In genomic region chr2:30360533-30360932, GRCh38 we compare ENCODE assay signal across 8 cellular contexts.
DNase-seq lines count a peak whose midpoint lies in the region; ATAC-seq and TF ChIP-seq lines count a peak whose summit lies in the region.
"Not testable (repeated sequence)": the region's sequence is repeated elsewhere in the genome, so short reads cannot be mapped to it uniquely, and the experiment has no call there.

No MANE protein-coding gene starts in this region.

- H2BK5ac ChIP-seq in IMR-90 (ENCODE audit: low read depth, low read length, poor library complexity, severe bottlenecking), result peak overlapping the region; percentile 94

- H4K20me1 ChIP-seq in IMR-90 (ENCODE audit: insufficient read depth, low read length), result not testable (repeated sequence)

- H3K9me3 ChIP-seq in IMR-90 (ENCODE audit: control insufficient read depth, insufficient read depth, low read length); heart right ventricle; stomach smooth muscle (ENCODE audit: control insufficient read depth in 2 of 2, low read length in 2 of 2); upper lobe of right lung: not testable (repeated sequence)

- peak overlapping the region; percentile 97 for H2BK120ac ChIP-seq in IMR-90 (ENCODE audit: low read depth, low read length)

- H2BK15ac ChIP-seq in IMR-90 (ENCODE audit: low read depth, low read length), result peak overlapping the region; percentile 92; the same call in 2 of the 3 replicates

- DNase-seq in IMR-90; activated T-cell treated with anti-CD3 and anti-CD28 coated beads, Interleukin-2, amount 50 U/mL, for 72 hours; effector memory CD8-positive, alpha-beta T cell; heart right ventricle; nephron progenitor cell; upper lobe of right lung: not testable (repeated sequence)
- peak; percentile 69 for DNase-seq in mesenteric fat pad (ENCODE audit: low spot score)

- peaks cover 35% of the 10 kb centered on the region for H3K4me1 Mint-ChIP-seq in activated T-cell treated with anti-CD3 and anti-CD28 coated beads, Interleukin-2, amount 50 U/mL, for 72 hours (ENCODE audit: low read depth)
- peaks cover 17 to 24% of the 10 kb centered on the region in 2 donors for H3K4me1 Mint-ChIP-seq in effector memory CD8-positive, alpha-beta T cell (ENCODE audit: low read depth in 2 of 2)
- peaks cover 19% of the 10 kb centered on the region for H3K4me1 Mint-ChIP-seq in nephron progenitor cell

- TF ChIP-seq CTCF in IMR-90 (conservative IDR thresholded peaks at IDR 0.05; ENCODE audit: low read depth, low read length); heart right ventricle (IDR thresholded peaks at IDR 0.05); nephron progenitor cell (IDR thresholded peaks at IDR 0.05); upper lobe of right lung (IDR thresholded peaks at IDR 0.05): not testable (repeated sequence)

- not testable (repeated sequence) for TF ChIP-seq POLR2A in IMR-90 (IDR thresholded peaks at IDR 0.05; ENCODE audit: low read depth, low read length)

- peak overlapping the region; percentile 95; the same call in 1 of the 2 replicates for H2BK20ac ChIP-seq in IMR-90 (ENCODE audit: low read depth, low read length)

- H2AK9ac ChIP-seq in IMR-90 (replicated peaks; ENCODE audit: low read depth, low read length, poor library complexity), result not testable (repeated sequence)

- not testable (repeated sequence) for H3K36me3 Mint-ChIP-seq in activated T-cell treated with anti-CD3 and anti-CD28 coated beads, Interleukin-2, amount 50 U/mL, for 72 hours (ENCODE audit: insufficient read depth in 2 of 2); effector memory CD8-positive, alpha-beta T cell (ENCODE audit: insufficient read depth); nephron progenitor cell (ENCODE audit: low read depth)

- H4K91ac ChIP-seq in IMR-90 (ENCODE audit: insufficient read depth, low read depth, low read length), result peak overlapping the region; percentile 59; the same call in 1 of the 2 replicates

- peak overlapping the region; percentile 84 for H3K4ac ChIP-seq in IMR-90 (ENCODE audit: low read depth, low read length)

- not testable (repeated sequence) for ATAC-seq in IMR-90 (ENCODE audit: low read depth); activated T-cell treated with anti-CD3 and anti-CD28 coated beads, Interleukin-2, amount 50 U/mL, for 72 hours (replicated peaks in 1 of 2); effector memory CD8-positive, alpha-beta T cell (replicated peaks); heart right ventricle; upper lobe of right lung

- H3K27me3 Mint-ChIP-seq in activated T-cell treated with anti-CD3 and anti-CD28 coated beads, Interleukin-2, amount 50 U/mL, for 72 hours (ENCODE audit: low read depth); effector memory CD8-positive, alpha-beta T cell: not testable (repeated sequence)
- peaks cover 16% of the 10 kb centered on the region for H3K27me3 Mint-ChIP-seq in nephron progenitor cell (ENCODE audit: low read depth, poor library complexity)

- not testable (repeated sequence) for H3K27ac ChIP-seq in IMR-90 (ENCODE audit: insufficient read depth, low read length)
- H3K27ac ChIP-seq in heart right ventricle, result peak overlapping the region; percentile 27 to 88 (median 78)
- peak overlapping the region; percentile 73 for H3K27ac ChIP-seq in stomach smooth muscle (ENCODE audit: low read length)
- H3K27ac ChIP-seq in upper lobe of right lung, result peak overlapping the region; percentile 43

- H2AK5ac ChIP-seq in IMR-90 (ENCODE audit: low read depth, low read length), result peak overlapping the region; percentile 95; the same call in 1 of the 2 replicates

- H3K79me1 ChIP-seq in IMR-90 (ENCODE audit: low read depth in 1 of 2, low read length in 2 of 2), result peaks cover 0 to 22% of the 10 kb centered on the region in 2 experiments; a peak in 3 of 4 replicates

- POLR2A ChIA-PET in IMR-90 (lab: Charles Lee; ENCODE audit: unreplicated experiment), result not testable (repeated sequence)

- not testable (repeated sequence) for H3K23ac ChIP-seq in IMR-90 (ENCODE audit: low read depth, low read length)

- H3K9me3 Mint-ChIP-seq in activated T-cell treated with anti-CD3 and anti-CD28 coated beads, Interleukin-2, amount 50 U/mL, for 72 hours; effector memory CD8-positive, alpha-beta T cell; nephron progenitor cell: not testable (repeated sequence)

- not testable (repeated sequence) for H3K4me3 Mint-ChIP-seq in activated T-cell treated with anti-CD3 and anti-CD28 coated beads, Interleukin-2, amount 50 U/mL, for 72 hours; effector memory CD8-positive, alpha-beta T cell; nephron progenitor cell

- not testable (repeated sequence) for H3K4me3 ChIP-seq in IMR-90 (ENCODE audit: insufficient read depth, low read depth, low read length); heart right ventricle; stomach smooth muscle (ENCODE audit: low read length in 2 of 2); upper lobe of right lung

- H4K8ac ChIP-seq in IMR-90 (ENCODE audit: low read depth in 2 of 2, low read length in 2 of 2), result peak overlapping the region in 1 of 2 experiments; percentile 81; a peak in 2 of 4 replicates

- H3K4me1 ChIP-seq in IMR-90 (ENCODE audit: control insufficient read depth, insufficient read depth, low read length), result peaks cover 33% of the 10 kb centered on the region
- H3K4me1 ChIP-seq in heart right ventricle, result peaks cover 18 to 65% (median 49%) of the 10 kb centered on the region in 9 donors
- peaks cover 47% of the 10 kb centered on the region for H3K4me1 ChIP-seq in stomach smooth muscle (ENCODE audit: control insufficient read depth, insufficient read depth, low read length)
- H3K4me1 ChIP-seq in upper lobe of right lung, result peaks cover 40% of the 10 kb centered on the region

- peak overlapping the region; percentile 20 for H3K27ac Mint-ChIP-seq in activated T-cell treated with anti-CD3 and anti-CD28 coated beads, Interleukin-2, amount 50 U/mL, for 72 hours
- peak overlapping the region; percentile 50 to 51 for H3K27ac Mint-ChIP-seq in effector memory CD8-positive, alpha-beta T cell
- H3K27ac Mint-ChIP-seq in nephron progenitor cell, result peak overlapping the region; percentile 22

- H3K36me3 ChIP-seq in IMR-90 (ENCODE audit: control insufficient read depth, insufficient read depth, low read length); heart right ventricle; stomach smooth muscle (ENCODE audit: control insufficient read depth in 2 of 2, insufficient read depth in 2 of 2, low read length in 2 of 2); upper lobe of right lung: not testable (repeated sequence)

- not testable (repeated sequence) for H3K14ac ChIP-seq in IMR-90 (replicated peaks; ENCODE audit: low read depth, low read length)

- H4K5ac ChIP-seq in IMR-90 (ENCODE audit: low read depth, low read length), result not testable (repeated sequence)

- TF ChIP-seq RAD21 in IMR-90 (IDR thresholded peaks at IDR 0.05; ENCODE audit: low read length), result not testable (repeated sequence)

- not testable (repeated sequence) for H3K56ac ChIP-seq in IMR-90 (ENCODE audit: extremely low read depth, insufficient read depth, low read length)

- 81% methylated on average over 4 of the region's 10 CpGs; no CpG with 5 or more reads in 1 of the 2 experiments for WGBS in IMR-90 (ENCODE audit: extremely low coverage in 2 of 2, insufficient read length in 1 of 2), 2 experiments
- WGBS in heart right ventricle, 2 donors, result 85 to 87% methylated on average over 10 of the region's 10 CpGs

- peaks cover 26% of the 10 kb centered on the region for H3K9me1 ChIP-seq in IMR-90 (ENCODE audit: insufficient read depth, low read length)

- H2AFZ ChIP-seq in IMR-90 (replicated peaks; ENCODE audit: low read length, poor library complexity), result not testable (repeated sequence)

- H3K9ac ChIP-seq in IMR-90 (ENCODE audit: low read depth, low read length); stomach smooth muscle (ENCODE audit: low read length in 2 of 2): not testable (repeated sequence)

- not testable (repeated sequence) for BruUV-seq in IMR-90 (replicated peaks; lab: Mats Ljungman, UMichigan)

- dilution Hi-C loops in IMR-90 (cut with HindIII; ENCODE audit: low sequenced_read_pairs, unreplicated experiment), result not testable (repeated sequence)

- in situ Hi-C loops in IMR-90 (cut with MboI; ENCODE audit: low sequenced_read_pairs), result not testable (repeated sequence)

- not testable (repeated sequence) for H3K27me3 ChIP-seq in IMR-90 (ENCODE audit: control insufficient read depth, insufficient read depth, low read length); heart right ventricle; stomach smooth muscle (ENCODE audit: control insufficient read depth in 1 of 2, insufficient read depth in 2 of 2, low read length in 2 of 2); upper lobe of right lung

- H3K18ac ChIP-seq in IMR-90 (ENCODE audit: low read depth, low read length), result not testable (repeated sequence)

- CTCF ChIA-PET in IMR-90 (lab: Yijun Ruan, JAX), result interaction anchor here (0.5 kb wide), 1 partner anchor 281 kb away, joined by 3 read pairs; no protein-coding TSS in a partner anchor

- intact Hi-C loops in IMR-90 (cut with micrococcal nuclease), result not testable (repeated sequence)
- intact Hi-C loops in heart right ventricle (cut with DNase I) (loop anchor here in 6 of 10 donors (5.0 kb wide), 2 partner anchors 47 to 77 kb away; no protein-coding TSS in a partner anchor), upper lobe of right lung (cut with DNase I) (loop anchor here (10.0 kb wide), 1 partner anchor 126 kb away; the partner anchor contains the start of gene LBH)

- not testable (repeated sequence) for H3K4me2 ChIP-seq in IMR-90 (ENCODE audit: low read depth, low read length)
